15 cellular contexts compared by ENCODE assay signal in genomic region chr6:978937-979685, GRCh38.
"Had no signal": no experiment of that assay in that cellular context is flagged by ENCODE, and none has a peak within 500 bp of the region (broad histone marks: within the 10 kb centered on the region; RNA-seq: fewer than 3 reads in every experiment).

No MANE protein-coding gene starts in this region.

- H3K27ac ChIP-seq: ascending aorta, cardiac muscle cell, esophagus squamous epithelium, right atrium auricular region, skin epidermis, transverse colon had no signal

- ATAC-seq: activated CD4-positive, CD25-positive, alpha-beta regulatory T cell treated with anti-CD3 and anti-CD28 coated beads, Interleukin-2, amount 50 U/mL, for 24 hours; activated T-helper 17 cell treated with anti-CD3 and anti-CD28 coated beads, Interleukin-2, amount 50 U/mL, for 72 hours had no signal

- H3K36me3 ChIP-seq: ascending aorta, cardiac muscle cell, esophagus squamous epithelium, right atrium auricular region, transverse colon had no signal

- H3K4me1 ChIP-seq: ascending aorta, right atrium auricular region, transverse colon had no signal

- H3K4me3 ChIP-seq: ascending aorta, cardiac muscle cell, esophagus squamous epithelium, right atrium auricular region, skin epidermis, transverse colon had no signal

- FAIRE-seq: endothelial cell of umbilical vein had no signal

- DNase-seq: activated CD4-positive, alpha-beta T cell treated with anti-CD3 and anti-CD28 coated beads, Interleukin-2, amount 50 U/mL, for 1 hour; activated naive CD4-positive, alpha-beta T cell treated with Interleukin-2 at 50 U/mL for 16 hours; esophagus squamous epithelium; foreskin melanocyte; occipital lobe; stimulated activated CD4-positive, alpha-beta T cell treated with anti-CD3 and anti-CD28 coated beads, Interleukin-4, amount 100 ng/mL, for 24 hours; stimulated activated naive CD4-positive, alpha-beta T cell treated with Interleukin-2 at 50 U/mL for 16 hours; transverse colon had no signal

- H3K27me3 ChIP-seq: ascending aorta, cardiac muscle cell, esophagus squamous epithelium, right atrium auricular region, transverse colon had no signal
